8 cellular contexts compared by ENCODE assay signal in the genomic region with DNA sequence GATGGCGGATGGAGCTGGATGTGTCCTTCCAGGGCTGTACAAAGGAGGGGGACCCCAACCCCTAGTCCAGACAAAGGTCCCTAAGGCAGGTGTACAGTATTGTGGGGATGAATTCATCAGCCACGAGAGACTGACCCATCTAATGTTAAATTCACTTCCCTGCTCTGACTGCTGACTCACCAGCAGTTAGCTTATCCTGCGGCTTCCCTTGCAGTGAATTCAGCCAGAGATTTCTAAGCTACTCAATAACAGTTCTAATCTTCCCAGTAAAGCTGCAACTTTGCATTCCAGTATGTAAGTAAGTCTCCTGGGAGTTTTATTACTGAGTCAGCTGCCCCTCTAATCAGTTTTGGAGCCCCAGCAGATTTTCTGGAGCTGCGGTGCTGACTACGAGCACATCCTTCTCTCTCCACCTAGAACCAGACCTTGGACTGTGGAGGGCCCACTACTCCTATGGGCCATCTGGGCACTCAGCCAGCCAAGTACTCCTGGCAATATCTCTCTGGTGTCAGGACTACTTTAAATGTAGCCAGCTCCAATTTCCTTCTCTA. TPM values are rescaled to one million over a fixed set of nuclear protein-coding genes. Genes with fewer than 3 reads are reported as not detected.
DNase-seq lines count a peak whose midpoint lies in the region; ATAC-seq, FAIRE-seq and TF ChIP-seq lines count a peak whose summit lies in the region.

No MANE protein-coding gene starts in this region.

- in situ Hi-C loops in mammary epithelial cell (cut with MboI; ENCODE audit: low sequenced_read_pairs in 2 of 2) = no loop called here

- H3K79me1 ChIP-seq in mesendoderm (ENCODE audit: low read length) = peaks cover 14% of the 10 kb centered on the region

- H2BK15ac ChIP-seq in mesendoderm (replicated peaks; ENCODE audit: low read depth) = no peak overlapping the region

- H2AFZ ChIP-seq in mammary epithelial cell (ENCODE audit: low read depth, low read length) = no peak overlapping the region

- WGBS in mammary epithelial cell (ENCODE audit: low coverage, missing lambda C conversion rate) = 78% methylated on average over 5 of the region's 5 CpGs
- no CpG with 5 or more reads among the region's 5 CpGs for WGBS in mesendoderm (ENCODE audit: extremely low coverage, insufficient coverage, low lambda C conversion rate)

- FAIRE-seq in D721Med (lab: Jason Lieb, UNC) = peak; percentile 71

- H3K23ac ChIP-seq in mesendoderm (ENCODE audit: low read length) = no peak overlapping the region

- H3K56ac ChIP-seq in mesendoderm (ENCODE audit: low read length) = no peak overlapping the region

- DNase-seq in D721Med (ENCODE audit: insufficient read length, low spot score) (no peak), NCI-H2029 (lab: John Stamatoyannopoulos, UW) (peak; percentile 56), mammary epithelial cell (peak; percentile 67), mesendoderm (peak; percentile 45), SIG-M5 treated with dmso at 0.1 percent for 504 hours (lab: John Stamatoyannopoulos, UW; ENCODE audit: unreplicated experiment) (no peak)
- no peak for DNase-seq in stimulated activated CD4-positive, alpha-beta T cell treated with anti-CD3 and anti-CD28 coated beads, Interleukin-1b, Interleukin-23, amount 100 ng/mL, for 48 hours

- intact Hi-C loops in mammary epithelial cell (cut with micrococcal nuclease) = no loop called here

- CTCF ChIA-PET in mammary epithelial cell (lab: Charles Lee; ENCODE audit: low non-redundant PET) = no interaction called here

- no peaks in the 10 kb centered on the region for H3K27me3 ChIP-seq in mammary epithelial cell (ENCODE audit: insufficient read depth, low read length)
- no peaks in the 10 kb centered on the region for H3K27me3 ChIP-seq in mesendoderm (ENCODE audit: insufficient read depth, low read length, poor library complexity)

- no peaks in the 10 kb centered on the region for H3K36me3 ChIP-seq in mammary epithelial cell (ENCODE audit: insufficient read depth, low read length)
- H3K36me3 ChIP-seq in mesendoderm (ENCODE audit: control insufficient read depth, insufficient read depth, low read length) = no peaks in the 10 kb centered on the region

- H3K79me2 ChIP-seq in mammary epithelial cell (ENCODE audit: insufficient read depth, low read length) (peaks cover 96% of the 10 kb centered on the region), mesendoderm (ENCODE audit: control insufficient read depth, insufficient read depth, low read length) (no peaks in the 10 kb centered on the region)

- BruUV-seq in mammary epithelial cell (replicated peaks; lab: Mats Ljungman, UMichigan) = no TSS peak

- TF ChIP-seq CTCF in D721Med (IDR thresholded peaks at IDR 0.05; ENCODE audit: insufficient read depth, missing control alignments) = no peak
- no peak for TF ChIP-seq CTCF in mammary epithelial cell (conservative IDR thresholded peaks at IDR 0.05 in 1 of 2, IDR thresholded peaks at IDR 0.05 in 1 of 2; ENCODE audit: extremely low read depth in 1 of 2, insufficient read depth in 1 of 2, low read depth in 1 of 2, low read length in 2 of 2)

- no peak overlapping the region for H2BK120ac ChIP-seq in mesendoderm (ENCODE audit: low read depth, low read length)

- H3K4me3 ChIP-seq in mammary epithelial cell (replicated peaks in 1 of 3; ENCODE audit: insufficient read depth in 1 of 3, low read depth in 2 of 3, low read length in 3 of 3) (no peak overlapping the region), mesendoderm (ENCODE audit: low read length) (no peak overlapping the region)

- H4K20me1 ChIP-seq in mammary epithelial cell (ENCODE audit: insufficient read depth, low read length) = peaks cover 3% of the 10 kb centered on the region

- H3K27ac ChIP-seq in mammary epithelial cell (ENCODE audit: insufficient read depth, low read depth, low read length) (no peak overlapping the region), mesendoderm (ENCODE audit: low read depth, low read length) (no peak overlapping the region)

- dilution Hi-C loops in mammary epithelial cell (cut with HindIII; ENCODE audit: low sequenced_read_pairs) = no loop called here

- H3K9ac ChIP-seq in mammary epithelial cell (ENCODE audit: insufficient read depth, low read length) = no peak overlapping the region
- H3K9ac ChIP-seq in mesendoderm (ENCODE audit: low read length) = no peak overlapping the region

- no peak overlapping the region for H4K8ac ChIP-seq in mesendoderm (ENCODE audit: low read depth, low read length)

- ATAC-seq in GM18870 (IDR thresholded peaks at IDR 0.05; ENCODE audit: unreplicated experiment) (no peak), HG02840 (IDR thresholded peaks at IDR 0.05; ENCODE audit: low FRiP score, unreplicated experiment) (no peak)

- H3K9me3 ChIP-seq in mammary epithelial cell (replicated peaks; ENCODE audit: insufficient read depth, low read length) = no peaks in the 10 kb centered on the region

- H2BK5ac ChIP-seq in mesendoderm (ENCODE audit: low read length) = no peak overlapping the region

- H3K4me2 ChIP-seq in mammary epithelial cell (ENCODE audit: insufficient read depth, low read depth, low read length) (no peak overlapping the region), mesendoderm (ENCODE audit: low read length) (no peak overlapping the region)

- H2AK5ac ChIP-seq in mesendoderm (ENCODE audit: low read length) = no peak overlapping the region

- H3K4me1 ChIP-seq in mammary epithelial cell (ENCODE audit: insufficient read depth, low read length) (peaks cover 39% of the 10 kb centered on the region), mesendoderm (ENCODE audit: control insufficient read depth, low read depth, low read length) (no peaks in the 10 kb centered on the region)

- H4K5ac ChIP-seq in mesendoderm (ENCODE audit: low read length) = no peak overlapping the region

- H3K4ac ChIP-seq in mesendoderm (ENCODE audit: low read depth, low read length) = no peak overlapping the region

- H3K18ac ChIP-seq in mesendoderm (ENCODE audit: low read length) = no peak overlapping the region

RNA-seq across cellular contexts. Expression of a gene that starts 16.1 kb away (rescaled TPM):
- total RNA-seq in mammary epithelial cell = 100 to 1,000 TPM in 1 of 2 donors, 10 to 100 TPM in 1; 82.2 to 135 TPM
- 69.9 TPM for polyA plus RNA-seq in mammary epithelial cell
- polyA minus RNA-seq in mammary epithelial cell = 212 TPM
- 16.0 TPM for polyA plus RNA-seq in mesendoderm (2013, experiment 1 of 2)
- 15.4 TPM for polyA plus RNA-seq in mesendoderm (2013, experiment 2 of 2)

Comparison
In these comparisons a context has a peak if more than half of its experiments do, and no peak if none do; other contexts are left out.
1. DNase-seq: peak in NCI-H2029 (single experiment), mammary epithelial cell (single experiment) and mesendoderm (single experiment); none in D721Med (single experiment), stimulated activated CD4-positive, alpha-beta T cell treated with anti-CD3 and anti-CD28 coated beads, Interleukin-1b, Interleukin-23, amount 100 ng/mL, for 48 hours (single experiment) and SIG-M5 treated with dmso at 0.1 percent for 504 hours (single experiment).